Comparison of ENCODE assay signal across 8 cellular contexts in the genomic region with DNA sequence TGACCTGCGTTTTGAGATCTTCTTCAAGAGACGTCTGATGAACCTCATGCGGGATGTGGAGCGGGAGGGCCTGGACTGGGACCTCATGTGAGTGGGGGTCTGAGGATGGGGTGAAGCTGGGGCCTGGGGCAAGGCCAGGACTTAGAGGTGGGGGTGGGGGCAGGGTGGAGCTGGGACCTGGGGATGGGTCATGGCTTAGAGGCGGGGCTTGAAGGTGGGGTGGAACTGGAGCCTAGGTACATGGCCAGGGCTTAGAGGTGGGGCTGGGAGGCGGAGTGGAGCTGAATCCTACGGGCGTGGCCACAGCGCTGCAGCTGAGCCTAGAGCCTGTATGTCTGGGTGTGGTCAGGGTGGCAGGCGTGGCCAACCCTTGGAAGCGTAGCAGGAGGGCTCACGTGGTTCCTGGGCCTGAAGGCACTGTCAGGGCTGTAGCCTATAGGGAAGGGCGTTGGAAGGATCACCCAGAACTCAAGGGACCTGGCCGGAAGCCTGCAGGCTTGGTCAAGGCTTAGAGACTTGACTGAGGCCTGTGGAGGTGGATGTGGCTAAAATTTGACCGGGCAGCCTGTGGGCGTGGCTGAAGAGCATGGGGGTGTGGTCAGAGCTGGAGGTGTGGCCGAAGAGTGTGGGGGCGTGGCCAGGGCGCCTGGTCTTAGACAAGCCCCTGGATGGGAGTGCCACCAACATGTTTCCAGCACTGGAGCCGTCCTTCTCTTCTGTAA. TPM values are rescaled to one million over a fixed set of nuclear protein-coding genes. Genes with fewer than 3 reads are reported as not detected.
DNase-seq lines count a peak whose midpoint lies in the region; ATAC-seq, FAIRE-seq and TF ChIP-seq lines count a peak whose summit lies in the region.

No MANE protein-coding gene starts in this region.

- no peak for TF ChIP-seq RAD21 in GM12878 (IDR thresholded peaks at IDR 0.05; ENCODE audit: insufficient read depth, low read depth, low read length)

- RAD21 ChIA-PET in GM12878 (lab: Charles Lee; ENCODE audit: unreplicated experiment), result no interaction called here

- H3K9me3 ChIP-seq in NT2/D1 (ENCODE audit: insufficient read depth, low read length) (no peaks in the 10 kb centered on the region), GM12878 (replicated peaks; ENCODE audit: control insufficient read depth, insufficient read depth, low read length) (no peaks in the 10 kb centered on the region)

- peak; percentile 81 for FAIRE-seq in GM18507 (lab: Jason Lieb, UNC)
- FAIRE-seq in GM12878 (lab: Jason Lieb, UNC), result no peak

- peaks cover 68% of the 10 kb centered on the region for H3K36me3 ChIP-seq in NT2/D1 (ENCODE audit: insufficient read depth, insufficient read length, low read length)
- H3K36me3 ChIP-seq in GM12878 (ENCODE audit: control insufficient read depth in 2 of 2, insufficient read depth in 2 of 2, low read length in 1 of 2), result peaks cover 10 to 30% of the 10 kb centered on the region in 2 experiments

- H3K27me3 ChIP-seq in NT2/D1 (ENCODE audit: insufficient read depth, insufficient read length), result no peaks in the 10 kb centered on the region
- no peaks in the 10 kb centered on the region for H3K27me3 ChIP-seq in GM12878 (replicated peaks in 1 of 2; ENCODE audit: control insufficient read depth in 2 of 2, insufficient read depth in 2 of 2, low read length in 1 of 2)

- H4K20me1 ChIP-seq in GM12878 (ENCODE audit: control insufficient read depth, insufficient read depth), result no peaks in the 10 kb centered on the region

- WGBS in GM12878 (ENCODE audit: insufficient coverage, insufficient replicate concordance, low lambda C conversion rate, missing lambda C conversion rate), result 53% methylated on average over 19 of the region's 20 CpGs

- TF ChIP-seq EP300 in GM12878 (IDR thresholded peaks at IDR 0.05; ENCODE audit: borderline replicate concordance in 1 of 2, control insufficient read depth in 1 of 2, low read depth in 2 of 2, low read length in 2 of 2), result no peak

- no peak; the same call in 1 of the 2 replicates for TF ChIP-seq POLR2A in GM12878 (IDR thresholded peaks at IDR 0.05; ENCODE audit: low read depth, low read length)

- H3K4me3 ChIP-seq in AG10803 (ENCODE audit: low read length) (no peak overlapping the region), NT2/D1 (ENCODE audit: insufficient read length, low read depth) (no peak overlapping the region), GM12878 (no peak overlapping the region)

- no peak overlapping the region for H3K27ac ChIP-seq in GM12878 (ENCODE audit: control insufficient read depth, insufficient read depth)

- TF ChIP-seq CTCF in AG10803 (conservative IDR thresholded peaks at IDR 0.05; ENCODE audit: low read length) (no peak), GM12878 (IDR thresholded peaks at IDR 0.05 in 2 of 3, conservative IDR thresholded peaks at IDR 0.05 in 1 of 3; ENCODE audit: control insufficient read depth in 2 of 3, extremely low read depth in 1 of 3, insufficient read depth in 1 of 3, low read depth in 3 of 3, low read length in 3 of 3) (no peak)

- H3K4me2 ChIP-seq in GM12878 (ENCODE audit: control insufficient read depth, insufficient read depth), result no peak overlapping the region

- peak; percentile 40 for DNase-seq in AG10803 (ENCODE audit: low read depth)
- DNase-seq in GM18507 (ENCODE audit: extremely low spot score, insufficient read length, low read depth), result peak; percentile 69
- peak; percentile 72 for DNase-seq in NT2/D1 (ENCODE audit: low read depth, low spot score)
- DNase-seq in GM12878 (ENCODE audit: low read depth, low spot score), result no peak
- DNase-seq in kidney tubule cell (ENCODE audit: low spot score), result peak; percentile 41
- no peak for DNase-seq in cerebellar nuclear complex (lab: John Stamatoyannopoulos, UW)
- DNase-seq in globus pallidus (ENCODE audit: low spot score), result no peak

- in situ Hi-C loops in GM12878 (cut with MboI), result no loop called here

- H3K4me1 ChIP-seq in NT2/D1 (ENCODE audit: insufficient read depth, insufficient read length), result peaks cover 30% of the 10 kb centered on the region
- H3K4me1 ChIP-seq in GM12878 (ENCODE audit: control insufficient read depth, insufficient read depth, low read length), result no peaks in the 10 kb centered on the region

- ATAC-seq in GM12878 (peak; percentile 97), GM21390 (IDR thresholded peaks at IDR 0.05; ENCODE audit: unreplicated experiment) (no peak)

- intact Hi-C loops in GM12878 (cut with micrococcal nuclease; ENCODE audit: unreplicated experiment), result no loop called here

- POLR2A ChIA-PET in GM12878 (lab: Charles Lee), result interaction anchor here (1.0 kb wide), 1 partner anchor 270 kb away, joined by 3 read pairs; no protein-coding TSS in a partner anchor

- H3K9ac ChIP-seq in NT2/D1 (ENCODE audit: insufficient read length, low read depth), result peak overlapping the region; percentile 66
- no peak overlapping the region for H3K9ac ChIP-seq in GM12878 (ENCODE audit: control insufficient read depth, insufficient read depth, low read length)

- SMC1A ChIA-PET in GM12878 (lab: Charles Lee; ENCODE audit: uncharacterized antibody, unreplicated experiment), result no interaction called here

- BruUV-seq in GM12878 (replicated peaks; lab: Mats Ljungman, UMichigan), result no TSS peak

- CTCF ChIA-PET in GM12878 (lab: Yijun Ruan, JAX), result interaction anchor here (0.7 to 1.2 kb wide), 3 partner anchors 9 to 83 kb away, joined by 3 to 5 read pairs (median 5); no protein-coding TSS in a partner anchor

- no peaks in the 10 kb centered on the region for H3K79me2 ChIP-seq in GM12878 (ENCODE audit: control insufficient read depth, insufficient read depth, low read length)

- H2AFZ ChIP-seq in GM12878 (ENCODE audit: control insufficient read depth, low read depth, low read length), result no peak overlapping the region

TF ChIP-seq in GM12878, 131 proteins besides CTCF, POLR2A, EP300 and RAD21 (continues in another document):
- TF ChIP-seq IRF5 (IDR thresholded peaks at IDR 0.05; ENCODE audit: borderline replicate concordance) (no peak), YY1 (IDR thresholded peaks at IDR 0.05; ENCODE audit: low read depth, low read length) (no peak), SREBF2 (IDR thresholded peaks at IDR 0.05; ENCODE audit: low read length) (no peak), IRF4 (IDR thresholded peaks at IDR 0.05; ENCODE audit: low read depth, low read length) (no peak), SIN3A (IDR thresholded peaks at IDR 0.05; ENCODE audit: low read depth, low read length) (no peak), SIX5 (IDR thresholded peaks at IDR 0.05; ENCODE audit: low read depth, low read length, severe bottlenecking) (no peak), MXI1 (IDR thresholded peaks at IDR 0.05; ENCODE audit: low read depth, low read length) (no peak), SMAD1 (IDR thresholded peaks at IDR 0.05; ENCODE audit: low read depth, partially characterized antibody) (no peak)
- TF ChIP-seq, protein P1, sequence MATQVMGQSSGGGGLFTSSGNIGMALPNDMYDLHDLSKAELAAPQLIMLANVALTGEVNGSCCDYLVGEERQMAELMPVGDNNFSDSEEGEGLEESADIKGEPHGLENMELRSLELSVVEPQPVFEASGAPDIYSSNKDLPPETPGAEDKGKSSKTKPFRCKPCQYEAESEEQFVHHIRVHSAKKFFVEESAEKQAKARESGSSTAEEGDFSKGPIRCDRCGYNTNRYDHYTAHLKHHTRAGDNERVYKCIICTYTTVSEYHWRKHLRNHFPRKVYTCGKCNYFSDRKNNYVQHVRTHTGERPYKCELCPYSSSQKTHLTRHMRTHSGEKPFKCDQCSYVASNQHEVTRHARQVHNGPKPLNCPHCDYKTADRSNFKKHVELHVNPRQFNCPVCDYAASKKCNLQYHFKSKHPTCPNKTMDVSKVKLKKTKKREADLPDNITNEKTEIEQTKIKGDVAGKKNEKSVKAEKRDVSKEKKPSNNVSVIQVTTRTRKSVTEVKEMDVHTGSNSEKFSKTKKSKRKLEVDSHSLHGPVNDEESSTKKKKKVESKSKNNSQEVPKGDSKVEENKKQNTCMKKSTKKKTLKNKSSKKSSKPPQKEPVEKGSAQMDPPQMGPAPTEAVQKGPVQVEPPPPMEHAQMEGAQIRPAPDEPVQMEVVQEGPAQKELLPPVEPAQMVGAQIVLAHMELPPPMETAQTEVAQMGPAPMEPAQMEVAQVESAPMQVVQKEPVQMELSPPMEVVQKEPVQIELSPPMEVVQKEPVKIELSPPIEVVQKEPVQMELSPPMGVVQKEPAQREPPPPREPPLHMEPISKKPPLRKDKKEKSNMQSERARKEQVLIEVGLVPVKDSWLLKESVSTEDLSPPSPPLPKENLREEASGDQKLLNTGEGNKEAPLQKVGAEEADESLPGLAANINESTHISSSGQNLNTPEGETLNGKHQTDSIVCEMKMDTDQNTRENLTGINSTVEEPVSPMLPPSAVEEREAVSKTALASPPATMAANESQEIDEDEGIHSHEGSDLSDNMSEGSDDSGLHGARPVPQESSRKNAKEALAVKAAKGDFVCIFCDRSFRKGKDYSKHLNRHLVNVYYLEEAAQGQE (IDR thresholded peaks at IDR 0.05; ENCODE audit: low read depth, low read length), result no peak

RNA-seq across cellular contexts. Expression of gene COLGALT1, which starts 24.2 kb away (rescaled TPM):
- total RNA-seq in GM12878 (2013; cell fraction: nucleolus; rRNA removed), result 46.9 and 53.4 TPM in 2 replicates
- total RNA-seq in GM12878 (2014; rRNA removed) (24.4 and 30.4 TPM in 2 replicates), GM12878 (2014; rRNA removed; fragmentation: Illumina TruSeq; extraction: Trizol) (16.4 and 17.0 TPM in 2 replicates), GM12878 (2021) (40.5 and 44.7 TPM in 2 replicates)
- 14.5 TPM for polyA plus RNA-seq in GM12878 (2011; ENCODE audit: low read depth)
- polyA plus RNA-seq in GM12878 (2011; rRNA removed) (40.4 and 78.8 TPM in 2 replicates), GM12878 (2014; fragmentation: Illumina TruSeq; extraction: Trizol) (31.4 and 35.7 TPM in 2 replicates), GM12878 (2014; fragmentation: Nextera tagmentation; extraction: Ambion mirVana) (1 to 10 TPM; 1.2 to 3.5 TPM), GM12878 (2014; rRNA removed) (41.8 and 44.3 TPM in 2 replicates), GM12878 (2016; fragmentation: Nextera tagmentation; extraction: Ambion mirVana) (10 to 100 TPM; 22.3 to 29.2 TPM)
- 61.6 and 90.8 TPM in 2 replicates for polyA plus RNA-seq in GM12878 (2011; cell fraction: cytosol; rRNA removed)
- 168 and 200 TPM in 2 replicates for polyA plus RNA-seq in GM12878 (2011; cell fraction: nucleus; rRNA removed)
- polyA plus RNA-seq in GM12878 (2012), result 23.4 and 37.5 TPM in 2 replicates
- polyA minus RNA-seq in GM12878 (2011; rRNA and poly(A)+ RNA removed), result 54.4 and 74.8 TPM in 2 replicates
- 23.5 and 29.9 TPM in 2 replicates for polyA minus RNA-seq in GM12878 (2011; cell fraction: cytosol; rRNA and poly(A)+ RNA removed)
- polyA minus RNA-seq in GM12878 (2011; cell fraction: nucleus; rRNA and poly(A)+ RNA removed), result 17.7 and 32.1 TPM in 2 replicates

Comparison
In these comparisons a context has a peak if more than half of its experiments do, and no peak if none do; other contexts are left out.
1. DNase-seq: peak in AG10803 (single experiment), GM18507 (single experiment), NT2/D1 (single experiment) and kidney tubule cell (single experiment); none in GM12878 (single experiment), cerebellar nuclear complex (0 of 2) and globus pallidus (single experiment).